8 cellular contexts compared by ENCODE assay signal in genomic region chr10:59240581-59241183, GRCh38.
DNase-seq lines count a peak whose midpoint lies in the region; ATAC-seq, FAIRE-seq and TF ChIP-seq lines count a peak whose summit lies in the region.

No MANE protein-coding gene starts in this region.

- no peaks in the 10 kb centered on the region for H3K4me1 Mint-ChIP-seq in activated T-helper 1 cell treated with anti-CD3 and anti-CD28 coated beads, Interleukin-12 subunit alpha, Interleukin-12 subunit beta, Interleukin-2, Interleukin-4 antibody, amounts not matched to agents 30 ng/mL and 10 ng/mL and 1 ng/mL, durations not matched to agents 14 hours and 24 hours and 36 hours (ENCODE audit: low read depth)

- peak; percentile 64 for TF ChIP-seq RAD21 in GM12878 (IDR thresholded peaks at IDR 0.05; ENCODE audit: insufficient read depth, low read depth, low read length)

- CTCF ChIA-PET in GM12878 (lab: Yijun Ruan, JAX): interaction anchor here (0.6 to 2.6 kb wide), 7 partner anchors 9 to 465 kb away, joined by 3 to 14 read pairs (median 4); no protein-coding TSS in a partner anchor

- H3K27ac ChIP-seq in GM12878 (ENCODE audit: control insufficient read depth, insufficient read depth): no peak overlapping the region
- H3K27ac ChIP-seq in left lung: no peak overlapping the region

- FAIRE-seq in GM12878 (lab: Jason Lieb, UNC): peak; percentile 78

- BruUV-seq in GM12878 (replicated peaks; lab: Mats Ljungman, UMichigan): no TSS peak

- no peaks in the 10 kb centered on the region for H3K9me3 ChIP-seq in GM12878 (replicated peaks; ENCODE audit: control insufficient read depth, insufficient read depth, low read length)
- H3K9me3 ChIP-seq in left lung: no peaks in the 10 kb centered on the region

- H2AFZ ChIP-seq in GM12878 (ENCODE audit: control insufficient read depth, low read depth, low read length): no peak overlapping the region

- TF ChIP-seq CTCF in GM12878 (IDR thresholded peaks at IDR 0.05 in 2 of 3, conservative IDR thresholded peaks at IDR 0.05 in 1 of 3; ENCODE audit: control insufficient read depth in 2 of 3, extremely low read depth in 1 of 3, insufficient read depth in 1 of 3, low read depth in 3 of 3, low read length in 3 of 3) (peak; percentile 30 to 50 (median 48); a peak in 4 of 6 replicates), left lung (IDR thresholded peaks at IDR 0.05) (peak in 1 of 2 donors; percentile 52)

- H3K9me3 Mint-ChIP-seq in activated T-helper 1 cell treated with anti-CD3 and anti-CD28 coated beads, Interleukin-12 subunit alpha, Interleukin-12 subunit beta, Interleukin-2, Interleukin-4 antibody, amounts not matched to agents 30 ng/mL and 10 ng/mL and 1 ng/mL, durations not matched to agents 14 hours and 24 hours and 36 hours: no peaks in the 10 kb centered on the region

- H3K79me2 ChIP-seq in GM12878 (ENCODE audit: control insufficient read depth, insufficient read depth, low read length): no peaks in the 10 kb centered on the region

- H3K4me3 Mint-ChIP-seq in activated T-helper 1 cell treated with anti-CD3 and anti-CD28 coated beads, Interleukin-12 subunit alpha, Interleukin-12 subunit beta, Interleukin-2, Interleukin-4 antibody, amounts not matched to agents 30 ng/mL and 10 ng/mL and 1 ng/mL, durations not matched to agents 14 hours and 24 hours and 36 hours: no peak overlapping the region

- peak; percentile 2 for DNase-seq in NCI-H2171 treated with DMSO at 0.1 percent for 48 hours (lab: John Stamatoyannopoulos, UW)
- DNase-seq in NCI-H2171 (lab: John Stamatoyannopoulos, UW): no peak
- DNase-seq in NAMALWA (ENCODE audit: low spot score): peak; percentile 63
- no peak for DNase-seq in GM12878 (ENCODE audit: low read depth, low spot score)
- DNase-seq in left lung: no peak
- no peak for DNase-seq in activated T-helper 1 cell treated with anti-CD3 and anti-CD28 coated beads, Interleukin-12 subunit alpha, Interleukin-12 subunit beta, Interleukin-2, Interleukin-4 antibody, amounts not matched to agents 30 ng/mL and 10 ng/mL and 1 ng/mL, durations not matched to agents 14 hours and 24 hours and 36 hours (ENCODE audit: low spot score)

- WGBS in GM12878 (ENCODE audit: insufficient coverage, insufficient replicate concordance, low lambda C conversion rate, missing lambda C conversion rate): 0% methylated on average over 2 of the region's 2 CpGs

- no peak for TF ChIP-seq POLR2A in GM12878 (IDR thresholded peaks at IDR 0.05; ENCODE audit: low read depth, low read length)

- in situ Hi-C loops in GM12878 (cut with MboI): loop anchor here (5.0 kb wide), 1 partner anchor 288 kb away; no protein-coding TSS in a partner anchor

- H3K4me3 ChIP-seq in GM12878: no peak overlapping the region
- no peak overlapping the region for H3K4me3 ChIP-seq in left lung

- SMC1A ChIA-PET in GM12878 (lab: Charles Lee; ENCODE audit: uncharacterized antibody, unreplicated experiment): interaction anchor here (0.7 to 2.3 kb wide), 5 partner anchors 113 to 385 kb away, joined by 3 to 10 read pairs (median 4); no protein-coding TSS in a partner anchor

- POLR2A ChIA-PET in GM12878 (lab: Charles Lee): interaction anchor here (0.7 kb wide), 1 partner anchor 382 kb away, joined by 3 read pairs; no protein-coding TSS in a partner anchor

- H3K4me2 ChIP-seq in GM12878 (ENCODE audit: control insufficient read depth, insufficient read depth): no peak overlapping the region

- H4K20me1 ChIP-seq in GM12878 (ENCODE audit: control insufficient read depth, insufficient read depth): no peaks in the 10 kb centered on the region

- RAD21 ChIA-PET in GM12878 (lab: Charles Lee; ENCODE audit: unreplicated experiment): interaction anchor here (1.0 to 1.6 kb wide), 2 partner anchors 204 to 288 kb away, joined by 3 to 4 read pairs; no protein-coding TSS in a partner anchor

- ATAC-seq in GM12878: peak; percentile 31; the same call in 1 of the 3 replicates
- ATAC-seq in left lung: peak; percentile 52
- ATAC-seq in HG02973 (IDR thresholded peaks at IDR 0.05; ENCODE audit: unreplicated experiment): no peak
- ATAC-seq in HG03571 (IDR thresholded peaks at IDR 0.05; ENCODE audit: unreplicated experiment): no peak

- intact Hi-C loops in GM12878 (cut with micrococcal nuclease; ENCODE audit: unreplicated experiment) (loop anchor here (2.0 to 10.0 kb wide), 3 partner anchors 224 to 382 kb away; no protein-coding TSS in a partner anchor), left lung (cut with DNase I) (loop anchor here in 1 of 2 donors (10.0 kb wide), 2 partner anchors 344 to 384 kb away; no protein-coding TSS in a partner anchor)
- intact Hi-C loops in activated T-helper 1 cell treated with anti-CD3 and anti-CD28 coated beads, Interleukin-12 subunit alpha, Interleukin-12 subunit beta, Interleukin-2, Interleukin-4 antibody, amounts not matched to agents 30 ng/mL and 10 ng/mL and 1 ng/mL, durations not matched to agents 14 hours and 24 hours and 36 hours (cut with micrococcal nuclease): loop anchor here (2.0 to 10.0 kb wide), 3 partner anchors 384 to 792 kb away; no protein-coding TSS in a partner anchor

- no peak overlapping the region for H3K9ac ChIP-seq in GM12878 (ENCODE audit: control insufficient read depth, insufficient read depth, low read length)

- TF ChIP-seq EP300 in GM12878 (IDR thresholded peaks at IDR 0.05; ENCODE audit: borderline replicate concordance in 1 of 2, control insufficient read depth in 1 of 2, low read depth in 2 of 2, low read length in 2 of 2): no peak

- peaks cover 2% of the 10 kb centered on the region for H3K27me3 Mint-ChIP-seq in activated T-helper 1 cell treated with anti-CD3 and anti-CD28 coated beads, Interleukin-12 subunit alpha, Interleukin-12 subunit beta, Interleukin-2, Interleukin-4 antibody, amounts not matched to agents 30 ng/mL and 10 ng/mL and 1 ng/mL, durations not matched to agents 14 hours and 24 hours and 36 hours (ENCODE audit: insufficient read depth)

- H3K36me3 Mint-ChIP-seq in activated T-helper 1 cell treated with anti-CD3 and anti-CD28 coated beads, Interleukin-12 subunit alpha, Interleukin-12 subunit beta, Interleukin-2, Interleukin-4 antibody, amounts not matched to agents 30 ng/mL and 10 ng/mL and 1 ng/mL, durations not matched to agents 14 hours and 24 hours and 36 hours (ENCODE audit: low read depth): no peaks in the 10 kb centered on the region

- no peak overlapping the region for H3K27ac Mint-ChIP-seq in activated T-helper 1 cell treated with anti-CD3 and anti-CD28 coated beads, Interleukin-12 subunit alpha, Interleukin-12 subunit beta, Interleukin-2, Interleukin-4 antibody, amounts not matched to agents 30 ng/mL and 10 ng/mL and 1 ng/mL, durations not matched to agents 14 hours and 24 hours and 36 hours

- H3K4me1 ChIP-seq in GM12878 (ENCODE audit: control insufficient read depth, insufficient read depth, low read length) (no peaks in the 10 kb centered on the region), left lung (no peaks in the 10 kb centered on the region)

- H3K27me3 ChIP-seq in GM12878 (replicated peaks in 1 of 2; ENCODE audit: control insufficient read depth in 2 of 2, insufficient read depth in 2 of 2, low read length in 1 of 2) (no peaks in the 10 kb centered on the region), left lung (no peaks in the 10 kb centered on the region)

- H3K36me3 ChIP-seq in GM12878 (ENCODE audit: control insufficient read depth in 2 of 2, insufficient read depth in 2 of 2, low read length in 1 of 2) (no peaks in the 10 kb centered on the region), left lung (no peaks in the 10 kb centered on the region)

TF ChIP-seq in GM12878, 131 proteins besides CTCF, POLR2A, EP300 and RAD21 (continues in another document):
- TF ChIP-seq JUND (IDR thresholded peaks at IDR 0.05; ENCODE audit: low read depth, low read length) (no peak), SMC3 (IDR thresholded peaks at IDR 0.05; ENCODE audit: borderline replicate concordance, low read length) (peak; percentile 50; the same call in 1 of the 2 replicates), SIN3A (IDR thresholded peaks at IDR 0.05; ENCODE audit: low read depth, low read length) (no peak), ZNF217 (IDR thresholded peaks at IDR 0.05) (no peak), MTA2 (IDR thresholded peaks at IDR 0.05; ENCODE audit: low read depth) (no peak), YY1 (IDR thresholded peaks at IDR 0.05; ENCODE audit: low read depth, low read length) (no peak), BHLHE40 (IDR thresholded peaks at IDR 0.05; ENCODE audit: borderline replicate concordance in 1 of 2, low read depth in 2 of 2, low read length in 1 of 2) (no peak), RCOR1 (conservative IDR thresholded peaks at IDR 0.05; ENCODE audit: low read depth, low read length) (no peak), E4F1 (IDR thresholded peaks at IDR 0.05; ENCODE audit: borderline replicate concordance, partially characterized antibody) (no peak)

Comparison
In these comparisons a context has a peak if more than half of its experiments do, and no peak if none do; other contexts are left out.
1. DNase-seq: peak in NCI-H2171 treated with DMSO at 0.1 percent for 48 hours (single experiment) and NAMALWA (single experiment); none in NCI-H2171 (single experiment), GM12878 (single experiment), left lung (0 of 2) and activated T-helper 1 cell treated with anti-CD3 and anti-CD28 coated beads, Interleukin-12 subunit alpha, Interleukin-12 subunit beta, Interleukin-2, Interleukin-4 antibody, amounts not matched to agents 30 ng/mL and 10 ng/mL and 1 ng/mL, durations not matched to agents 14 hours and 24 hours and 36 hours (single experiment).
2. ATAC-seq: peak in GM12878 (single experiment) and left lung (single experiment); none in HG02973 (single experiment) and HG03571 (single experiment).